20 cellular contexts compared by ENCODE assay signal in genomic region chr4:137032242-137032641, GRCh38.
DNase-seq lines count a peak whose midpoint lies in the region; ATAC-seq, FAIRE-seq and TF ChIP-seq lines count a peak whose summit lies in the region.
"Had no signal": no experiment of that assay in that cellular context is flagged by ENCODE, and none has a peak within 500 bp of the region (broad histone marks: within the 10 kb centered on the region; RNA-seq: fewer than 3 reads in every experiment).

No MANE protein-coding gene starts in this region.

- H3K36me3 ChIP-seq in esophagus muscularis mucosa: no peaks in the 10 kb centered on the region
- H3K36me3 ChIP-seq: HAP-1, neutrophil, WERI-Rb-1 had no signal

- FAIRE-seq in D721Med (lab: Jason Lieb, UNC): no peak
- FAIRE-seq: G401.6, small intestine had no signal

- H3K4me3 ChIP-seq in esophagus muscularis mucosa: no peak overlapping the region
- H3K4me3 ChIP-seq: HAP-1, lung, PC-9 had no signal

- H3K4me3 Mint-ChIP-seq in glutamatergic neuron (ENCODE audit: unreplicated experiment): peak overlapping the region; percentile 15

- no peaks in the 10 kb centered on the region for H3K9me3 ChIP-seq in esophagus muscularis mucosa
- H3K9me3 ChIP-seq: HAP-1, neutrophil had no signal

- no peaks in the 10 kb centered on the region for H3K4me1 ChIP-seq in esophagus muscularis mucosa
- H3K4me1 ChIP-seq: HAP-1 had no signal

- no peak for TF ChIP-seq POLR2A in esophagus muscularis mucosa (IDR thresholded peaks at IDR 0.05; ENCODE audit: low read depth)

- H3K27me3 ChIP-seq in esophagus muscularis mucosa: no peaks in the 10 kb centered on the region
- H3K27me3 ChIP-seq: neutrophil had no signal

- H3K4me1 Mint-ChIP-seq in glutamatergic neuron (ENCODE audit: low read depth, unreplicated experiment): peaks cover 5% of the 10 kb centered on the region

- peak; percentile 0 for DNase-seq in EL
- peak; percentile 95 for DNase-seq in NCI-H1694 (lab: John Stamatoyannopoulos, UW)
- peak; percentile 86 to 95 for DNase-seq in NCI-H524 (lab: John Stamatoyannopoulos, UW)
- peak; percentile 31 for DNase-seq in glutamatergic neuron
- DNase-seq in esophagus muscularis mucosa (ENCODE audit: extremely low spot score): no peak
- no peak for DNase-seq in activated CD4-positive, alpha-beta T cell treated with anti-CD3 and anti-CD28 coated beads for 1 hour
- DNase-seq in D721Med (ENCODE audit: insufficient read length, low spot score): no peak
- DNase-seq: Kasumi-1, PC-9, small intestine, substantia nigra, SW 1271, WERI-Rb-1 had no signal

- TF ChIP-seq CTCF in glutamatergic neuron (IDR thresholded peaks at IDR 0.05; ENCODE audit: partially characterized antibody, unreplicated experiment) (peak; percentile 19), esophagus muscularis mucosa (IDR thresholded peaks at IDR 0.05) (no peak), D721Med (IDR thresholded peaks at IDR 0.05; ENCODE audit: insufficient read depth, missing control alignments) (no peak)

- no peak for ATAC-seq in HG03097 (IDR thresholded peaks at IDR 0.05; ENCODE audit: low FRiP score, unreplicated experiment)

- peaks cover 7% of the 10 kb centered on the region for H3K36me3 Mint-ChIP-seq in glutamatergic neuron (ENCODE audit: unreplicated experiment)

- H3K9me3 Mint-ChIP-seq in glutamatergic neuron (ENCODE audit: unreplicated experiment): peaks cover 7% of the 10 kb centered on the region

- H3K27me3 Mint-ChIP-seq in glutamatergic neuron (ENCODE audit: unreplicated experiment): peaks cover 5% of the 10 kb centered on the region

- H3K27ac Mint-ChIP-seq in glutamatergic neuron (ENCODE audit: unreplicated experiment): peak overlapping the region; percentile 93

- intact Hi-C loops in esophagus muscularis mucosa (cut with DNase I): no loop called here

- no peak overlapping the region for H3K27ac ChIP-seq in esophagus muscularis mucosa (replicated peaks in 1 of 4)
- H3K27ac ChIP-seq: C4-2B, epithelial cell of prostate, neutrophil, PC-9, WERI-Rb-1 had no signal

- TF ChIP-seq EP300 in esophagus muscularis mucosa (IDR thresholded peaks at IDR 0.05): no peak

Comparison
In these comparisons a context has a peak if more than half of its experiments do, and no peak if none do; other contexts are left out.
1. DNase-seq: peak in EL (single experiment), NCI-H1694 (single experiment), NCI-H524 (2 of 2) and glutamatergic neuron (single experiment); none in esophagus muscularis mucosa (single experiment), activated CD4-positive, alpha-beta T cell treated with anti-CD3 and anti-CD28 coated beads for 1 hour (single experiment) and D721Med (single experiment).